In the genomic region with DNA sequence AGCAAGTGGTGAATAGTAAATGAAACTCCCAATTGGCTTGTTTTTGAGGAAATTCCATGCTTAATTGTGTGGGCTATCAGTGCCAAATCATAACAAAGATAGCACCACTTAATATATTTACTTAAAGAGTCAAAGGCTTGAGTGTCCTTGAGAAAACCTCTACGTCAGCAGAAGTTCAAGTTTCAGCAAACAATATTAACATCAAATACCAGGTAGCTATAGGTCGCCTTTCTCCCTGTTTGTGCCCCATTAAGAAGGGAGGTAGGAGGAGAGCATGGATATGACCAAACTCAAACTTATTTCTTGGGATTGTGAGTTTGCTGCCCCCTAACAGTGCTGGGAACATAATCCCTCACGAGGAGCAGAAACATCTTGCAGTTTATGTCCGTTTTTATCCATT, we compare ENCODE assay signal across 17 cellular contexts.
"Had no signal": no experiment of that assay in that cellular context is flagged by ENCODE, and none has a peak within 500 bp of the region (broad histone marks: within the 10 kb centered on the region; RNA-seq: fewer than 3 reads in every experiment).

No MANE protein-coding gene starts in this region.

- H3K36me3 ChIP-seq: neutrophil, pancreas, sigmoid colon, thoracic aorta had no signal

- H3K4me3 Mint-ChIP-seq: activated CD4-positive, alpha-beta T cell treated with anti-CD3 and anti-CD28 coated beads, Interleukin-2, amount 10 ng/mL, durations not matched to agents 24 days and 14 days; activated CD8-positive, alpha-beta T cell treated with anti-CD3 and anti-CD28 coated beads, Interleukin-2, amount 10 ng/mL, durations not matched to agents 7 days and 5 days; activated naive CD4-positive, alpha-beta T cell treated with anti-CD3 and anti-CD28 coated beads for 36 hours; activated T-cell treated with anti-CD3 and anti-CD28 coated beads, Interleukin-2, amount 50 U/mL, for 24 hours; brain; effector memory CD8-positive, alpha-beta T cell; mesothelial cell of epicardium; natural killer cell treated with Interleukin-12 subunit alpha and Interleukin-12 subunit beta and Interleukin-15 and Interleukin-18, amount 100 ng/mL, for 72 hours; stimulated activated memory B cell treated with anti-CD40 and anti-IgM and Interleukin-4, amounts not matched to agents 10 μg/mL and 1 μg/mL and 100 μg/mL, for 72 hours had no signal

- FAIRE-seq: pancreas had no signal

- H3K36me3 Mint-ChIP-seq: brain; mesothelial cell of epicardium; natural killer cell treated with Interleukin-12 subunit alpha and Interleukin-12 subunit beta and Interleukin-15 and Interleukin-18, amount 100 ng/mL, for 72 hours; stimulated activated memory B cell treated with anti-CD40 and anti-IgM and Interleukin-4, amounts not matched to agents 10 μg/mL and 1 μg/mL and 100 μg/mL, for 72 hours had no signal

- H3K4me1 ChIP-seq: sigmoid colon had no signal

- H3K27me3 Mint-ChIP-seq: activated CD4-positive, alpha-beta T cell treated with anti-CD3 and anti-CD28 coated beads, Interleukin-2, amount 10 ng/mL, durations not matched to agents 24 days and 14 days had no signal

- H3K4me3 ChIP-seq: pancreas, sigmoid colon, thoracic aorta had no signal

- H3K27ac Mint-ChIP-seq: activated CD4-positive, alpha-beta T cell treated with anti-CD3 and anti-CD28 coated beads, Interleukin-2, amount 10 ng/mL, durations not matched to agents 24 days and 14 days; activated CD8-positive, alpha-beta T cell treated with anti-CD3 and anti-CD28 coated beads, Interleukin-2, amount 10 ng/mL, durations not matched to agents 7 days and 5 days; activated naive CD4-positive, alpha-beta T cell treated with anti-CD3 and anti-CD28 coated beads for 36 hours; activated T-cell treated with anti-CD3 and anti-CD28 coated beads, Interleukin-2, amount 50 U/mL, for 24 hours; effector memory CD8-positive, alpha-beta T cell; mesothelial cell of epicardium; natural killer cell treated with Interleukin-12 subunit alpha and Interleukin-12 subunit beta and Interleukin-15 and Interleukin-18, amount 100 ng/mL, for 72 hours; stimulated activated memory B cell treated with anti-CD40 and anti-IgM and Interleukin-4, amounts not matched to agents 10 μg/mL and 1 μg/mL and 100 μg/mL, for 72 hours had no signal

- H3K9me3 ChIP-seq: neutrophil, pancreas, thoracic aorta had no signal

- H3K27ac ChIP-seq: neutrophil, pancreas, sigmoid colon, thoracic aorta had no signal

- DNase-seq: activated CD4-positive, alpha-beta T cell treated with anti-CD3 and anti-CD28 coated beads, Interleukin-2, amount 10 ng/mL, durations not matched to agents 24 days and 14 days; activated CD8-positive, alpha-beta T cell treated with anti-CD3 and anti-CD28 coated beads, Interleukin-2, amount 10 ng/mL, durations not matched to agents 7 days and 5 days; activated naive CD4-positive, alpha-beta T cell treated with anti-CD3 and anti-CD28 coated beads for 36 hours; activated T-cell treated with anti-CD3 and anti-CD28 coated beads, Interleukin-2, amount 50 U/mL, for 24 hours; caudate nucleus; effector memory CD8-positive, alpha-beta T cell; islet precursor cell; left colon; pancreas; sigmoid colon; stimulated activated CD4-positive, alpha-beta T cell treated with anti-CD3 and anti-CD28 coated beads, Interleukin-4, amount 100 ng/mL, for 4 hours had no signal

- H3K27me3 ChIP-seq: neutrophil, pancreas, sigmoid colon had no signal

- H3K9me3 Mint-ChIP-seq: activated CD4-positive, alpha-beta T cell treated with anti-CD3 and anti-CD28 coated beads, Interleukin-2, amount 10 ng/mL, durations not matched to agents 24 days and 14 days; activated naive CD4-positive, alpha-beta T cell treated with anti-CD3 and anti-CD28 coated beads for 36 hours; activated T-cell treated with anti-CD3 and anti-CD28 coated beads, Interleukin-2, amount 50 U/mL, for 24 hours; brain; mesothelial cell of epicardium; stimulated activated memory B cell treated with anti-CD40 and anti-IgM and Interleukin-4, amounts not matched to agents 10 μg/mL and 1 μg/mL and 100 μg/mL, for 72 hours had no signal

- H3K4me1 Mint-ChIP-seq: activated CD4-positive, alpha-beta T cell treated with anti-CD3 and anti-CD28 coated beads, Interleukin-2, amount 10 ng/mL, durations not matched to agents 24 days and 14 days; brain; mesothelial cell of epicardium; stimulated activated memory B cell treated with anti-CD40 and anti-IgM and Interleukin-4, amounts not matched to agents 10 μg/mL and 1 μg/mL and 100 μg/mL, for 72 hours had no signal

- ATAC-seq: activated CD8-positive, alpha-beta T cell treated with anti-CD3 and anti-CD28 coated beads, Interleukin-2, amount 10 ng/mL, durations not matched to agents 7 days and 5 days; effector memory CD8-positive, alpha-beta T cell; left colon; natural killer cell treated with Interleukin-12 subunit alpha and Interleukin-12 subunit beta and Interleukin-15 and Interleukin-18, amount 100 ng/mL, for 72 hours; stimulated activated memory B cell treated with anti-CD40 and anti-IgM and Interleukin-4, amounts not matched to agents 10 μg/mL and 1 μg/mL and 100 μg/mL, for 72 hours had no signal
